In genomic region chr11:110433393-110434333, GRCh38 we compare ENCODE assay signal across 7 cellular contexts. TPM values are rescaled to one million over a fixed set of nuclear protein-coding genes. Genes with fewer than 3 reads are reported as not detected.
DNase-seq lines count a peak whose midpoint lies in the region; ATAC-seq, FAIRE-seq and TF ChIP-seq lines count a peak whose summit lies in the region.

No MANE protein-coding gene starts in this region.

- H3K27me3 Mint-ChIP-seq in activated T-helper 17 cell treated with anti-CD3 and anti-CD28 coated beads, Interleukin-2, amount 50 U/mL, for 72 hours = no peaks in the 10 kb centered on the region

- no peak for ATAC-seq in activated T-helper 17 cell treated with anti-CD3 and anti-CD28 coated beads, Interleukin-2, amount 50 U/mL, for 72 hours (replicated peaks)
- no peak for ATAC-seq in GM21737 (IDR thresholded peaks at IDR 0.05; ENCODE audit: unreplicated experiment)

- FAIRE-seq in G401.6 (lab: Jason Lieb, UNC) = peak; percentile 93

- H3K27ac Mint-ChIP-seq in activated T-helper 17 cell treated with anti-CD3 and anti-CD28 coated beads, Interleukin-2, amount 50 U/mL, for 72 hours = no peak overlapping the region

- no peaks in the 10 kb centered on the region for H3K36me3 ChIP-seq in kidney epithelial cell (ENCODE audit: control insufficient read depth, insufficient read depth, low read length)

- no peaks in the 10 kb centered on the region for H3K9me3 Mint-ChIP-seq in activated T-helper 17 cell treated with anti-CD3 and anti-CD28 coated beads, Interleukin-2, amount 50 U/mL, for 72 hours

- TF ChIP-seq CTCF in kidney epithelial cell (IDR thresholded peaks at IDR 0.05; ENCODE audit: insufficient read depth, low read length, poor library complexity, severe bottlenecking) = peak; percentile 36

- no peaks in the 10 kb centered on the region for H3K27me3 ChIP-seq in kidney epithelial cell (ENCODE audit: control insufficient read depth, insufficient read depth, low read length)

- DNase-seq in M059J (ENCODE audit: low read depth) (peak; percentile 42), kidney epithelial cell (ENCODE audit: low read depth) (no peak), COLO668 (lab: John Stamatoyannopoulos, UW; ENCODE audit: unreplicated experiment) (no peak), GOT3 (lab: John Stamatoyannopoulos, UW) (no peak)

- no peak overlapping the region for H3K4me3 ChIP-seq in kidney epithelial cell (ENCODE audit: low read depth, low read length)

- H3K4me3 Mint-ChIP-seq in activated T-helper 17 cell treated with anti-CD3 and anti-CD28 coated beads, Interleukin-2, amount 50 U/mL, for 72 hours = peak overlapping the region; percentile 97

- peaks cover 36% of the 10 kb centered on the region for H3K4me1 Mint-ChIP-seq in activated T-helper 17 cell treated with anti-CD3 and anti-CD28 coated beads, Interleukin-2, amount 50 U/mL, for 72 hours

- peaks cover 27% of the 10 kb centered on the region for H3K36me3 Mint-ChIP-seq in activated T-helper 17 cell treated with anti-CD3 and anti-CD28 coated beads, Interleukin-2, amount 50 U/mL, for 72 hours (ENCODE audit: low read depth)

RNA-seq across cellular contexts. Expression of gene FDX1, which starts 3.9 kb away (rescaled TPM):
- total RNA-seq in M059J (2014; rRNA removed; shearing (Covaris generic)) = 17.1 and 21.2 TPM in 2 replicates
- total RNA-seq in activated T-helper 17 cell treated with anti-CD3 and anti-CD28 coated beads, Interleukin-2, amount 50 U/mL, for 72 hours = 10 to 100 TPM in 1 of 2 donors, 1 to 10 TPM in 1; 8.5 to 15.3 TPM
- total RNA-seq in kidney epithelial cell = 10.3 and 11.5 TPM in 2 replicates
